Comparison of ENCODE assay signal across 21 cellular contexts in genomic region chr5:101561018-101561417, GRCh38.
DNase-seq lines count a peak whose midpoint lies in the region; ATAC-seq and TF ChIP-seq lines count a peak whose summit lies in the region.
"Had no signal": no experiment of that assay in that cellular context is flagged by ENCODE, and none has a peak within 500 bp of the region (broad histone marks: within the 10 kb centered on the region; RNA-seq: fewer than 3 reads in every experiment).

No MANE protein-coding gene starts in this region.

- peaks cover 30% of the 10 kb centered on the region for H3K4me1 Mint-ChIP-seq in WTC11

- peaks cover 20% of the 10 kb centered on the region for H3K9me3 Mint-ChIP-seq in WTC11

- ATAC-seq in WTC11: peak; percentile 55; the same call in 1 of the 2 replicates
- ATAC-seq in HG02623 (IDR thresholded peaks at IDR 0.05; ENCODE audit: unreplicated experiment): no peak
- ATAC-seq: CD8-positive, alpha-beta T cell; SK-N-SH treated with all-trans-retinoic acid at 6 μM for 48 hours had no signal

- H3K27me3 Mint-ChIP-seq in WTC11 (ENCODE audit: low read depth): no peaks in the 10 kb centered on the region

- peaks cover 13% of the 10 kb centered on the region for H3K36me3 Mint-ChIP-seq in WTC11
- H3K36me3 Mint-ChIP-seq: CD8-positive, alpha-beta T cell had no signal

- H3K4me3 ChIP-seq in LNCaP clone FGC (ENCODE audit: low read depth, low read length): no peak overlapping the region
- H3K4me3 ChIP-seq: Peyer's patch had no signal

- peak overlapping the region; percentile 22; the same call in 1 of the 2 replicates for H3K4me3 Mint-ChIP-seq in WTC11
- H3K4me3 Mint-ChIP-seq: CD8-positive, alpha-beta T cell had no signal

- peak overlapping the region; percentile 62 for H3K27ac Mint-ChIP-seq in WTC11
- H3K27ac Mint-ChIP-seq: CD8-positive, alpha-beta T cell had no signal

- DNase-seq in NCI-H2196 (lab: John Stamatoyannopoulos, UW; ENCODE audit: unreplicated experiment) (peak; percentile 5), NCI-H2196 treated with DMSO at 0.1 percent for 48 hours (lab: John Stamatoyannopoulos, UW; ENCODE audit: unreplicated experiment) (no peak), LNCaP clone FGC (ENCODE audit: low read depth) (peak; percentile 22), WTC11 (ENCODE audit: low spot score) (no peak), iPS DF 4.7 (ENCODE audit: extremely low read depth, low spot score) (peak; percentile 11), head of caudate nucleus (no peak), NCI-H2081 (lab: John Stamatoyannopoulos, UW) (no peak)
- DNase-seq: 8988T; AML-193; C1 segment of cervical spinal cord; CD8-positive, alpha-beta T cell; KBM-7; NCI-H1092; NCI-H1436; NCI-H1930; NCI-H2227 treated with DMSO at 0.1 percent for 48 hours; NCI-H69; NK-92 treated with Interleukin-12 subunit alpha and Interleukin-12 subunit beta, amount 100 ng/mL, for 24 hours; Peyer's patch had no signal

- CTCF ChIA-PET in WTC11 (lab: Charles Lee): no interaction called here

- intact Hi-C loops in head of caudate nucleus (cut with DNase I): no loop called here

- TF ChIP-seq CTCF in LNCaP clone FGC (IDR thresholded peaks at IDR 0.05; ENCODE audit: control insufficient read depth, extremely low read depth, insufficient read depth) (no peak), WTC11 (IDR thresholded peaks at IDR 0.05) (no peak)

- POLR2A ChIA-PET in WTC11 (lab: Charles Lee): no interaction called here

TF ChIP-seq in WTC11, 78 proteins besides CTCF, POLR2A, EP300 and RAD21:
- no peak for TF ChIP-seq RORB (CRISPR knock-in tag; IDR thresholded peaks at IDR 0.05)
- TF ChIP-seq USF2 (CRISPR knock-in tag; IDR thresholded peaks at IDR 0.05): no peak
- no peak for TF ChIP-seq RELA (CRISPR knock-in tag; IDR thresholded peaks at IDR 0.05; ENCODE audit: borderline replicate concordance)

Comparison
In these comparisons a context has a peak if more than half of its experiments do, and no peak if none do; other contexts are left out.
1. DNase-seq: peak in NCI-H2196 (single experiment), LNCaP clone FGC (single experiment) and iPS DF 4.7 (single experiment); none in NCI-H2196 treated with DMSO at 0.1 percent for 48 hours (single experiment), WTC11 (single experiment), head of caudate nucleus (0 of 42) and NCI-H2081 (0 of 2).